In genomic region chr6:138291849-138292181, GRCh38 we compare ENCODE assay signal across 16 cellular contexts.
DNase-seq lines count a peak whose midpoint lies in the region; ATAC-seq and TF ChIP-seq lines count a peak whose summit lies in the region.
"Had no signal": no experiment of that assay in that cellular context is flagged by ENCODE, and none has a peak within 500 bp of the region (broad histone marks: within the 10 kb centered on the region; RNA-seq: fewer than 3 reads in every experiment).

No MANE protein-coding gene starts in this region.

- no peak for TF ChIP-seq POLR2A in upper lobe of left lung (IDR thresholded peaks at IDR 0.05)

- no peaks in the 10 kb centered on the region for H3K79me2 ChIP-seq in H9 (ENCODE audit: insufficient read depth, low read length)

- no peak overlapping the region for H2BK15ac ChIP-seq in H9 (ENCODE audit: low read depth, low read length)

- no peaks in the 10 kb centered on the region for H3K27me3 Mint-ChIP-seq in H9 (ENCODE audit: low read depth)

- no peak overlapping the region for H2BK12ac ChIP-seq in H9 (ENCODE audit: insufficient read length, low read depth, low read length)

- no peak overlapping the region for H3K27ac ChIP-seq in H9 (ENCODE audit: insufficient read length, low read depth, low read length)
- peak overlapping the region; percentile 24 for H3K27ac ChIP-seq in angular gyrus (ENCODE audit: low read depth, low read length)
- H3K27ac ChIP-seq in upper lobe of left lung = no peak overlapping the region
- H3K27ac ChIP-seq: BLaER1 treated with 17β-estradiol and CSF1 and Interleukin-3, amounts not matched to agents 10 nM and 100 nM; Peyer's patch had no signal

- H3K56ac ChIP-seq in H9 (ENCODE audit: insufficient read length, low read depth, low read length) = no peak overlapping the region

- H3K23ac ChIP-seq in H9 (ENCODE audit: insufficient read length, low read depth, low read length) = no peak overlapping the region

- DNase-seq in H9 = no peak
- peak; percentile 31 for DNase-seq in middle frontal gyrus (ENCODE audit: extremely low spot score, low spot score)
- DNase-seq in upper lobe of left lung = peak in 1 of 2 donors; percentile 84
- DNase-seq: CD8-positive, alpha-beta T cell; DMS153; NCI-H1417; NCI-H1694 treated with DMSO at 0.1 percent for 48 hours; NCI-H2081 treated with DMSO at 0.1 percent for 48 hours; NCI-H2171 treated with DMSO at 0.1 percent for 48 hours; NCI-H526; Peyer's patch had no signal

- no peaks in the 10 kb centered on the region for H3K9me3 Mint-ChIP-seq in H9
- H3K9me3 Mint-ChIP-seq: CD8-positive, alpha-beta T cell had no signal

- H2BK5ac ChIP-seq in H9 (ENCODE audit: insufficient read length, low read length) = no peak overlapping the region

- TF ChIP-seq EP300 in upper lobe of left lung (IDR thresholded peaks at IDR 0.05) = no peak

- H4K20me1 ChIP-seq in H9 (ENCODE audit: control insufficient read depth, insufficient read depth, insufficient read length) = no peaks in the 10 kb centered on the region
- H4K20me1 ChIP-seq: BLaER1 treated with 17β-estradiol and CSF1 and Interleukin-3, amounts not matched to agents 10 nM and 100 nM had no signal

- H3K79me1 ChIP-seq in H9 (ENCODE audit: insufficient read depth, low read depth, low read length, poor library complexity, severe bottlenecking) = no peaks in the 10 kb centered on the region

- H3K4me2 ChIP-seq in H9 (ENCODE audit: insufficient read depth, insufficient read length, low read length) = no peak overlapping the region
- H3K4me2 ChIP-seq: BLaER1 treated with 17β-estradiol and CSF1 and Interleukin-3, amounts not matched to agents 10 nM and 100 nM had no signal

- H3K9ac ChIP-seq in H9 (ENCODE audit: extremely low read depth, insufficient read length, low read length) = no peak overlapping the region
- H3K9ac ChIP-seq: BLaER1 treated with 17β-estradiol and CSF1 and Interleukin-3, amounts not matched to agents 10 nM and 100 nM had no signal

- peaks cover 4 to 22% (median 15%) of the 10 kb centered on the region in 3 experiments; a peak in 6 of 7 replicates for H3K36me3 Mint-ChIP-seq in H9 (ENCODE audit: insufficient read depth in 1 of 3, low read depth in 3 of 3)
- H3K36me3 Mint-ChIP-seq: CD8-positive, alpha-beta T cell had no signal

- peak overlapping the region in 2 of 3 experiments; percentile 39 to 53; a peak in 2 of 7 replicates for H3K27ac Mint-ChIP-seq in H9
- H3K27ac Mint-ChIP-seq: CD8-positive, alpha-beta T cell had no signal

- H3K4ac ChIP-seq in H9 (ENCODE audit: low read depth, low read length) = no peak overlapping the region

- H4K8ac ChIP-seq in H9 (replicated peaks; ENCODE audit: insufficient read length, low read depth, low read length) = no peak overlapping the region

- H2BK120ac ChIP-seq in H9 (ENCODE audit: low read depth, low read length, poor library complexity, severe bottlenecking) = no peak overlapping the region

- no peak overlapping the region for H2BK20ac ChIP-seq in H9 (ENCODE audit: low read depth, low read length, poor library complexity, severe bottlenecking)

- H3K14ac ChIP-seq in H9 (ENCODE audit: insufficient read depth, low read length) = no peak overlapping the region

- no peaks in the 10 kb centered on the region for H3K23me2 ChIP-seq in H9 (ENCODE audit: insufficient read length, low read depth, low read length, poor library complexity, severe bottlenecking)

- no peak overlapping the region for H4K91ac ChIP-seq in H9 (ENCODE audit: insufficient read length, low read depth, low read length)

- no peak overlapping the region for H3K18ac ChIP-seq in H9 (ENCODE audit: insufficient read length, low read depth, low read length)

- no peak overlapping the region for H3K4me3 ChIP-seq in upper lobe of left lung
- H3K4me3 ChIP-seq: BLaER1 treated with 17β-estradiol and CSF1 and Interleukin-3, amounts not matched to agents 10 nM and 100 nM; Peyer's patch had no signal

- ATAC-seq in upper lobe of left lung (ENCODE audit: low FRiP score in 2 of 2) (peak; percentile 3 to 11), HG02642 (IDR thresholded peaks at IDR 0.05; ENCODE audit: poor library complexity, unreplicated experiment) (no peak), GM21447 (IDR thresholded peaks at IDR 0.05; ENCODE audit: unreplicated experiment) (no peak), GM18909 (IDR thresholded peaks at IDR 0.05; ENCODE audit: poor library complexity, unreplicated experiment) (no peak)
- ATAC-seq: CD8-positive, alpha-beta T cell had no signal

- H3T11ph ChIP-seq in H9 (ENCODE audit: low read length) = no peak overlapping the region

- no CpG with 5 or more reads among the region's 28 CpGs for WGBS in H9 (ENCODE audit: extremely low coverage, insufficient read length, low lambda C conversion rate)
- 92 to 95% methylated on average over 13 to 28 of the region's 28 CpGs for WGBS in upper lobe of left lung, 2 donors

- H3K36me3 ChIP-seq in upper lobe of left lung = peaks cover 0 to 57% (median 21%) of the 10 kb centered on the region in 4 donors
- H3K36me3 ChIP-seq: BLaER1 treated with 17β-estradiol and CSF1 and Interleukin-3, amounts not matched to agents 10 nM and 100 nM had no signal

- no peak overlapping the region for H2AK5ac ChIP-seq in H9 (ENCODE audit: insufficient read length, low read length)

- H3K4me1 ChIP-seq in H9 (ENCODE audit: insufficient read depth, low read length) (no peaks in the 10 kb centered on the region; the same call in 1 of the 2 replicates), upper lobe of left lung (no peaks in the 10 kb centered on the region)
- H3K4me1 ChIP-seq: BLaER1 treated with 17β-estradiol and CSF1 and Interleukin-3, amounts not matched to agents 10 nM and 100 nM; Peyer's patch had no signal

- TF ChIP-seq CTCF in H9 (conservative IDR thresholded peaks at IDR 0.05) (no peak), upper lobe of left lung (IDR thresholded peaks at IDR 0.05) (no peak)

- peaks cover 16 to 17% of the 10 kb centered on the region in 2 experiments for H3K4me1 Mint-ChIP-seq in H9

- H3K4me3 Mint-ChIP-seq in H9 = no peak overlapping the region
- H3K4me3 Mint-ChIP-seq: CD8-positive, alpha-beta T cell had no signal

- H3K27me3 ChIP-seq in H9 (ENCODE audit: insufficient read depth, low read length) (no peaks in the 10 kb centered on the region), upper lobe of left lung (no peaks in the 10 kb centered on the region)
- H3K27me3 ChIP-seq: BLaER1 treated with 17β-estradiol and CSF1 and Interleukin-3, amounts not matched to agents 10 nM and 100 nM; Peyer's patch had no signal

- H3K9me3 ChIP-seq in H9 (ENCODE audit: control insufficient read depth, low read depth, low read length) = no peaks in the 10 kb centered on the region
- no peaks in the 10 kb centered on the region for H3K9me3 ChIP-seq in upper lobe of left lung
- H3K9me3 ChIP-seq: BLaER1 treated with 17β-estradiol and CSF1 and Interleukin-3, amounts not matched to agents 10 nM and 100 nM; Peyer's patch had no signal

- no peak overlapping the region for H4K5ac ChIP-seq in H9 (ENCODE audit: insufficient read length, low read depth, low read length)

- H2AFZ ChIP-seq in H9 (ENCODE audit: low read length) = no peak overlapping the region

Comparison
In these comparisons a context has a peak if more than half of its experiments do, and no peak if none do; other contexts are left out.
1. ATAC-seq: peak in upper lobe of left lung (2 of 2); none in HG02642 (single experiment), GM21447 (single experiment) and GM18909 (single experiment).